25 cellular contexts compared by ENCODE assay signal in the genomic region with DNA sequence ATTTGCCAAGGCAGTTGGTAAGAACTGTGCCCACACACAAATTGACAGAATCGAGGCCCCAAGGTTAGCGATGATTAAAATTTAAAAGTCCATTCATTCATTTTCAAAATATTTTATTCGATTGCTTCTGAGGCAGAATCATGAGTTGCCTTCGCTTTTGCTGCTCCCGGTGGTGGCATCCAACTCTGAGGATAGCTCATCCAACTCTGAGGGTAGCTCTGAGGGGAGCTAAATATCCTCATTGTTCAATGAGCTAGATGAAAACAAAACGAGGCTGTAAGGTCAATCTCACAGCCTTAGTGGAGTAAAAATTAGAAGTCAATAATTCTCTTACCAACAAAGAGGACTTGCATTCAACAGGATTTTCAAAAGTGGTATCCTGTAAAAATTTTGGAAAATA. TPM values are rescaled to one million over a fixed set of nuclear protein-coding genes. Genes with fewer than 3 reads are reported as not detected.
DNase-seq lines count a peak whose midpoint lies in the region; ATAC-seq and TF ChIP-seq lines count a peak whose summit lies in the region.
"Had no signal": no experiment of that assay in that cellular context is flagged by ENCODE, and none has a peak within 500 bp of the region (broad histone marks: within the 10 kb centered on the region; RNA-seq: fewer than 3 reads in every experiment).

No MANE protein-coding gene starts in this region.

- in situ Hi-C loops in astrocyte of the cerebellum (cut with HindIII; ENCODE audit: low sequenced_read_pairs) = no loop called here

- H3K36me3 Mint-ChIP-seq in glutamatergic neuron (ENCODE audit: unreplicated experiment) = no peaks in the 10 kb centered on the region

- H3K36me3 ChIP-seq in iPS-18a (ENCODE audit: control insufficient read depth, low read depth, low read length) (no peaks in the 10 kb centered on the region), suprapubic skin (no peaks in the 10 kb centered on the region)

- H3K27ac ChIP-seq in iPS-18a (ENCODE audit: low read length) (no peak overlapping the region), suprapubic skin (no peak overlapping the region)
- H3K27ac ChIP-seq: A549 had no signal

- H3K27me3 Mint-ChIP-seq in glutamatergic neuron (ENCODE audit: unreplicated experiment) = peaks cover 4% of the 10 kb centered on the region

- TF ChIP-seq POLR2A in suprapubic skin (IDR thresholded peaks at IDR 0.05) = no peak

- TF ChIP-seq EP300 in suprapubic skin (IDR thresholded peaks at IDR 0.05) = no peak

- peaks cover 7% of the 10 kb centered on the region for H3K4me1 ChIP-seq in iPS-18a (ENCODE audit: control insufficient read depth, low read depth, low read length)
- peaks cover 27% of the 10 kb centered on the region for H3K4me1 ChIP-seq in suprapubic skin

- peaks cover 59% of the 10 kb centered on the region for H3K27me3 ChIP-seq in iPS-18a (ENCODE audit: control insufficient read depth, insufficient read depth, low read length)
- peaks cover 23% of the 10 kb centered on the region for H3K27me3 ChIP-seq in suprapubic skin

- H3K4me1 Mint-ChIP-seq in glutamatergic neuron (ENCODE audit: low read depth, unreplicated experiment) = no peaks in the 10 kb centered on the region

- no peaks in the 10 kb centered on the region for H3K9me3 ChIP-seq in iPS-18a (ENCODE audit: control insufficient read depth, low read depth, low read length)
- no peaks in the 10 kb centered on the region for H3K9me3 ChIP-seq in suprapubic skin
- H3K9me3 ChIP-seq: A549 had no signal

- 34% methylated on average over 6 of the region's 6 CpGs for WGBS in suprapubic skin

- TF ChIP-seq CTCF in astrocyte of the cerebellum (IDR thresholded peaks at IDR 0.05; ENCODE audit: low read depth, low read length, missing control alignments) = no peak
- TF ChIP-seq CTCF in suprapubic skin (IDR thresholded peaks at IDR 0.05) = no peak
- no peak for TF ChIP-seq CTCF in glutamatergic neuron (IDR thresholded peaks at IDR 0.05; ENCODE audit: partially characterized antibody, unreplicated experiment)

- no peak overlapping the region for H3K4me3 Mint-ChIP-seq in glutamatergic neuron (ENCODE audit: unreplicated experiment)
- H3K4me3 Mint-ChIP-seq: activated T-cell treated with anti-CD3 and anti-CD28 coated beads, Interleukin-2, amount 50 U/mL, for 4 hours; CD8-positive, alpha-beta memory T cell had no signal

- H3K4me3 ChIP-seq in astrocyte of the cerebellum (ENCODE audit: low read depth, low read length) (peak overlapping the region; percentile 64), iPS-18a (ENCODE audit: low read length) (peak overlapping the region; percentile 62), suprapubic skin (peak overlapping the region; percentile 62)

- H3K27ac Mint-ChIP-seq in glutamatergic neuron (ENCODE audit: unreplicated experiment) = no peak overlapping the region
- H3K27ac Mint-ChIP-seq: B cell; CD8-positive, alpha-beta memory T cell had no signal

- no peak for ATAC-seq in HG03432 (IDR thresholded peaks at IDR 0.05; ENCODE audit: unreplicated experiment)
- ATAC-seq: activated T-cell treated with anti-CD3 and anti-CD28 coated beads, Interleukin-2, amount 50 U/mL, for 4 hours; HepG2 had no signal

- DNase-seq in NCI-H345 (lab: John Stamatoyannopoulos, UW) = peak; percentile 12
- DNase-seq in NCI-H345 treated with DMSO at 0.1 percent for 48 hours (lab: John Stamatoyannopoulos, UW; ENCODE audit: unreplicated experiment) = no peak
- no peak for DNase-seq in astrocyte of the cerebellum (ENCODE audit: low read depth)
- no peak for DNase-seq in suprapubic skin (ENCODE audit: low spot score in 2 of 2)
- DNase-seq in effector CD8-positive, alpha-beta T cell (lab: John Stamatoyannopoulos, UW) = no peak
- no peak for DNase-seq in glutamatergic neuron
- DNase-seq: activated CD4-positive, alpha-beta T cell treated with anti-CD3 and anti-CD28 coated beads for 48 hours; activated naive CD4-positive, alpha-beta T cell; activated T-cell treated with anti-CD3 and anti-CD28 coated beads, Interleukin-2, amount 50 U/mL, for 4 hours; CD8-positive, alpha-beta memory T cell; GF-D8; HCEC 1CT; NCI-H2029; NCI-H446 treated with DMSO at 0.1 percent for 48 hours; small intestine; stimulated activated CD4-positive, alpha-beta T cell treated with anti-CD3 and anti-CD28 coated beads, Interleukin-2, amount 100 ng/mL, for 24 hours had no signal

- no peak overlapping the region for H3K9ac ChIP-seq in iPS-18a (ENCODE audit: low read length)

- no peaks in the 10 kb centered on the region for H3K9me3 Mint-ChIP-seq in glutamatergic neuron (ENCODE audit: unreplicated experiment)

RNA-seq across cellular contexts. Expression of a gene that starts 0.9 kb away (rescaled TPM):
- total RNA-seq in suprapubic skin (10 to 100 TPM; 39.5 to 77.9 (median 60.5) TPM), glutamatergic neuron (ENCODE audit: unreplicated experiment) (35.5 TPM)
- total RNA-seq: CD8-positive, alpha-beta memory T cell; glomerular endothelial cell; HepG2; LHCN-M2; lung microvascular endothelial cell; T-helper 1 cell treated with Interleukin-12 subunit alpha and Interleukin-12 subunit beta and Interleukin-4 antibody, amounts not matched to agents 30 ng/mL and 1 ng/mL, for 36 hours had no signal
